ENCODE assay signal across 41 cellular contexts in the genomic region with DNA sequence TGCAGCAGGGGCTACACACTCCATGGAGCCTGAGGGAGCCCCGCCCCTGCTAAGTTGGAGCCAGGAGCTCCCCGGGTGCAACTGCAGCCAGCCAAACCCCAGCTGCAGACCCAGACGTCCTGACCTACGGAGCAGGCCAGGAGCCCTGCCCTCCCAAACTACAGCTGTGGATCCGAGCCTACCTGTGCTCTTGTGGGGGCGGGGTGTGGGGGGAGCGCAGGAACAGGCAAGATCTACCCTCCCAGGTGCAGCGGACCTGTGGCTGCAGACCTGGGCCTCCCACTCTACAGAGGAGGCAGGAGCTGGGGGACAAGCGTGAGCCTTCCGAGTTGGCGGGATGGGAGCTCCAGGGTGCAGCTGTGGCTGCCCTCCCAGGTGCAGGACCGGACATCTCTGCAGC. TPM values are rescaled to one million over a fixed set of nuclear protein-coding genes. Genes with fewer than 3 reads are reported as not detected.
"Had no signal": no experiment of that assay in that cellular context is flagged by ENCODE, and none has a peak within 500 bp of the region (broad histone marks: within the 10 kb centered on the region; RNA-seq: fewer than 3 reads in every experiment).

No MANE protein-coding gene starts in this region.

- H3K9me3 Mint-ChIP-seq: activated CD4-positive, alpha-beta memory T cell treated with anti-CD3 and anti-CD28 coated beads for 36 hours; activated naive CD4-positive, alpha-beta T cell treated with anti-CD3 and anti-CD28 coated beads for 36 hours; activated naive CD4-positive, alpha-beta T cell treated with anti-CD3 and anti-CD28 coated beads, Interleukin-2, amount 50 U/mL, for 24 hours; activated naive CD8-positive, alpha-beta T cell treated with anti-CD3 and anti-CD28 coated beads for 36 hours; activated naive CD8-positive, alpha-beta T cell treated with anti-CD3 and anti-CD28 coated beads, Interleukin-2, amount 50 U/mL, for 24 hours; activated T-helper 1 cell treated with anti-CD3 and anti-CD28 coated beads, Interleukin-12 subunit alpha, Interleukin-12 subunit beta, Interleukin-2, Interleukin-4 antibody, amounts not matched to agents 30 ng/mL and 10 ng/mL and 1 ng/mL, durations not matched to agents 14 hours and 24 hours and 36 hours; activated T-helper 2 cell treated with anti-CD3 and anti-CD28 coated beads, Interferon-gamma antibody, Interleukin-2, Interleukin-4, amounts not matched to agents 10 μg/mL and 5 μg/mL and 100 μg/mL, durations not matched to agents 14 hours and 24 hours and 36 hours; dendritic cell treated with granulocyte-macrophage colony-stimulating factor and Interleukin-4, amounts not matched to agents 40 ng/mL and 50 ng/mL, for 4 days; endodermal cell had no signal

- H3K27ac ChIP-seq: adrenal gland, ascending aorta, breast epithelium, cardiac muscle cell, coronary artery, dorsolateral prefrontal cortex, esophagus muscularis mucosa, foreskin keratinocyte, gastrocnemius medialis, heart left ventricle, WERI-Rb-1 had no signal

- H3K4me3 ChIP-seq: adrenal gland, ascending aorta, breast epithelium, cardiac muscle cell, coronary artery, dorsolateral prefrontal cortex, esophagus muscularis mucosa, gastrocnemius medialis, heart left ventricle had no signal

- H3K27me3 Mint-ChIP-seq: activated CD4-positive, alpha-beta memory T cell treated with anti-CD3 and anti-CD28 coated beads for 36 hours; activated CD4-positive, alpha-beta T cell treated with anti-CD3 and anti-CD28 coated beads, Interleukin-2, amount 10 ng/mL, durations not matched to agents 24 days and 14 days; activated naive CD4-positive, alpha-beta T cell treated with anti-CD3 and anti-CD28 coated beads, Interleukin-2, amount 50 U/mL, for 24 hours; activated naive CD8-positive, alpha-beta T cell treated with anti-CD3 and anti-CD28 coated beads for 36 hours; activated naive CD8-positive, alpha-beta T cell treated with anti-CD3 and anti-CD28 coated beads, Interleukin-2, amount 50 U/mL, for 24 hours; dendritic cell treated with granulocyte-macrophage colony-stimulating factor and Interleukin-4, amounts not matched to agents 40 ng/mL and 50 ng/mL, for 4 days had no signal

- H3K4me1 ChIP-seq: adrenal gland, ascending aorta, breast epithelium, esophagus muscularis mucosa, foreskin keratinocyte had no signal

- H3K36me3 Mint-ChIP-seq: activated CD4-positive, alpha-beta memory T cell treated with anti-CD3 and anti-CD28 coated beads for 36 hours; activated CD8-positive, alpha-beta memory T cell treated with anti-CD3 and anti-CD28 coated beads, Interleukin-2, amount 10 ng/mL, durations not matched to agents 7 days and 5 days; activated naive CD4-positive, alpha-beta T cell treated with anti-CD3 and anti-CD28 coated beads, Interleukin-2, amount 50 U/mL, for 24 hours; activated naive CD8-positive, alpha-beta T cell treated with anti-CD3 and anti-CD28 coated beads for 36 hours; brain had no signal

- H3K4me1 Mint-ChIP-seq: activated CD4-positive, alpha-beta T cell treated with anti-CD3 and anti-CD28 coated beads for 36 hours; activated CD4-positive, alpha-beta T cell treated with anti-CD3 and anti-CD28 coated beads, Interleukin-2, amount 10 ng/mL, durations not matched to agents 24 days and 14 days; activated CD8-positive, alpha-beta memory T cell treated with anti-CD3 and anti-CD28 coated beads, Interleukin-2, amount 10 ng/mL, durations not matched to agents 7 days and 5 days; activated naive CD4-positive, alpha-beta T cell treated with anti-CD3 and anti-CD28 coated beads, Interleukin-2, amount 50 U/mL, for 24 hours; activated naive CD8-positive, alpha-beta T cell treated with anti-CD3 and anti-CD28 coated beads for 36 hours; activated naive CD8-positive, alpha-beta T cell treated with anti-CD3 and anti-CD28 coated beads, Interleukin-2, amount 50 U/mL, for 24 hours; brain; endodermal cell; T-helper 17 cell had no signal

- ATAC-seq: activated CD4-positive, alpha-beta T cell treated with anti-CD3 and anti-CD28 coated beads for 36 hours; activated CD8-positive, alpha-beta memory T cell treated with anti-CD3 and anti-CD28 coated beads, Interleukin-2, amount 10 ng/mL, durations not matched to agents 7 days and 5 days; activated CD8-positive, alpha-beta T cell treated with anti-CD3 and anti-CD28 coated beads, Interleukin-2, amount 10 ng/mL, durations not matched to agents 7 days and 5 days; activated naive CD8-positive, alpha-beta T cell treated with anti-CD3 and anti-CD28 coated beads, Interleukin-2, amount 50 U/mL, for 24 hours; foreskin keratinocyte; gastrocnemius medialis; T-helper 17 cell had no signal

- H3K36me3 ChIP-seq: adrenal gland, ascending aorta, breast epithelium, cardiac muscle cell, esophagus muscularis mucosa, gastrocnemius medialis, heart left ventricle, WERI-Rb-1 had no signal

- H3K27me3 ChIP-seq: adrenal gland, ascending aorta, breast epithelium, cardiac muscle cell, dorsolateral prefrontal cortex, esophagus muscularis mucosa, foreskin keratinocyte, gastrocnemius medialis, heart left ventricle had no signal

- DNase-seq: activated CD4-positive, alpha-beta memory T cell treated with anti-CD3 and anti-CD28 coated beads for 36 hours; activated CD4-positive, alpha-beta T cell treated with anti-CD3 and anti-CD28 coated beads for 36 hours; activated CD4-positive, alpha-beta T cell treated with anti-CD3 and anti-CD28 coated beads, Interleukin-2, amount 10 ng/mL, durations not matched to agents 24 days and 14 days; activated CD4-positive, CD25-positive, alpha-beta regulatory T cell; activated CD4-positive, CD25-positive, alpha-beta regulatory T cell treated with anti-CD3 and anti-CD28 coated beads, Interleukin-2, amount 50 U/mL, for 72 hours; activated CD8-positive, alpha-beta memory T cell treated with anti-CD3 and anti-CD28 coated beads, Interleukin-2, amount 10 ng/mL, durations not matched to agents 7 days and 5 days; activated CD8-positive, alpha-beta memory T cell treated with anti-CD3 and anti-CD28 coated beads, Interleukin-2, amount 50 U/mL, for 4 hours; activated CD8-positive, alpha-beta T cell treated with anti-CD3 and anti-CD28 coated beads, Interleukin-2, amount 10 ng/mL, durations not matched to agents 7 days and 5 days; activated effector memory CD4-positive, alpha-beta T cell treated with anti-CD3 and anti-CD28 coated beads, Interleukin-2, amount 50 U/mL, for 16 hours; activated naive CD4-positive, alpha-beta T cell treated with anti-CD3 and anti-CD28 coated beads for 36 hours; activated naive CD8-positive, alpha-beta T cell treated with anti-CD3 and anti-CD28 coated beads for 36 hours; activated naive CD8-positive, alpha-beta T cell treated with anti-CD3 and anti-CD28 coated beads, Interleukin-2, amount 50 U/mL, for 24 hours; activated T-cell treated with anti-CD3 and anti-CD28 coated beads, Interleukin-2, amount 50 U/mL, for 1 hour; activated T-cell treated with anti-CD3 and anti-CD28 coated beads, Interleukin-2, amount 50 U/mL, for 48 hours; adrenal gland; amygdala; central memory CD4-positive, alpha-beta T cell; cerebellar nuclear complex; dorsolateral prefrontal cortex; effector memory CD4-positive, alpha-beta T cell; endodermal cell; erythroblast; foreskin keratinocyte; gastrocnemius medialis; glutamatergic neuron; heart left ventricle; T-helper 1 cell; T-helper 17 cell; T1000; WERI-Rb-1 had no signal

- H3K4me3 Mint-ChIP-seq: activated CD4-positive, alpha-beta memory T cell treated with anti-CD3 and anti-CD28 coated beads for 36 hours; activated CD4-positive, alpha-beta T cell treated with anti-CD3 and anti-CD28 coated beads for 36 hours; activated CD4-positive, alpha-beta T cell treated with anti-CD3 and anti-CD28 coated beads, Interleukin-2, amount 10 ng/mL, durations not matched to agents 24 days and 14 days; activated CD8-positive, alpha-beta memory T cell treated with anti-CD3 and anti-CD28 coated beads, Interleukin-2, amount 10 ng/mL, durations not matched to agents 7 days and 5 days; activated CD8-positive, alpha-beta T cell treated with anti-CD3 and anti-CD28 coated beads, Interleukin-2, amount 10 ng/mL, durations not matched to agents 7 days and 5 days; activated naive CD4-positive, alpha-beta T cell treated with anti-CD3 and anti-CD28 coated beads for 36 hours; activated naive CD4-positive, alpha-beta T cell treated with anti-CD3 and anti-CD28 coated beads, Interleukin-2, amount 50 U/mL, for 24 hours; activated naive CD8-positive, alpha-beta T cell treated with anti-CD3 and anti-CD28 coated beads for 36 hours; activated naive CD8-positive, alpha-beta T cell treated with anti-CD3 and anti-CD28 coated beads, Interleukin-2, amount 50 U/mL, for 24 hours; activated T-helper 1 cell treated with anti-CD3 and anti-CD28 coated beads, Interleukin-12 subunit alpha, Interleukin-12 subunit beta, Interleukin-2, Interleukin-4 antibody, amounts not matched to agents 30 ng/mL and 10 ng/mL and 1 ng/mL, durations not matched to agents 14 hours and 24 hours and 36 hours; brain; dendritic cell treated with granulocyte-macrophage colony-stimulating factor and Interleukin-4, amounts not matched to agents 40 ng/mL and 50 ng/mL, for 4 days; endodermal cell; T-helper 17 cell; T-helper 2 cell treated with Interferon-gamma antibody and Interleukin-4, amounts not matched to agents 5 μg/mL and 100 μg/mL, for 36 hours had no signal

- H3K27ac Mint-ChIP-seq: activated CD4-positive, alpha-beta memory T cell treated with anti-CD3 and anti-CD28 coated beads for 36 hours; activated CD4-positive, alpha-beta T cell treated with anti-CD3 and anti-CD28 coated beads for 36 hours; activated CD4-positive, alpha-beta T cell treated with anti-CD3 and anti-CD28 coated beads, Interleukin-2, amount 10 ng/mL, durations not matched to agents 24 days and 14 days; activated CD8-positive, alpha-beta memory T cell treated with anti-CD3 and anti-CD28 coated beads, Interleukin-2, amount 10 ng/mL, durations not matched to agents 7 days and 5 days; activated CD8-positive, alpha-beta T cell treated with anti-CD3 and anti-CD28 coated beads, Interleukin-2, amount 10 ng/mL, durations not matched to agents 7 days and 5 days; activated naive CD4-positive, alpha-beta T cell treated with anti-CD3 and anti-CD28 coated beads for 36 hours; activated naive CD4-positive, alpha-beta T cell treated with anti-CD3 and anti-CD28 coated beads, Interleukin-2, amount 50 U/mL, for 24 hours; activated naive CD8-positive, alpha-beta T cell treated with anti-CD3 and anti-CD28 coated beads for 36 hours; activated naive CD8-positive, alpha-beta T cell treated with anti-CD3 and anti-CD28 coated beads, Interleukin-2, amount 50 U/mL, for 24 hours; activated T-helper 1 cell treated with anti-CD3 and anti-CD28 coated beads, Interleukin-12 subunit alpha, Interleukin-12 subunit beta, Interleukin-2, Interleukin-4 antibody, amounts not matched to agents 30 ng/mL and 10 ng/mL and 1 ng/mL, durations not matched to agents 14 hours and 24 hours and 36 hours; activated T-helper 2 cell treated with anti-CD3 and anti-CD28 coated beads, Interferon-gamma antibody, Interleukin-2, Interleukin-4, amounts not matched to agents 10 μg/mL and 5 μg/mL and 100 μg/mL, durations not matched to agents 14 hours and 24 hours and 36 hours; brain; dendritic cell treated with granulocyte-macrophage colony-stimulating factor and Interleukin-4, amounts not matched to agents 40 ng/mL and 50 ng/mL, for 4 days; endodermal cell; T-helper 17 cell; T-helper 2 cell treated with Interferon-gamma antibody and Interleukin-4, amounts not matched to agents 5 μg/mL and 100 μg/mL, for 36 hours had no signal

- H3K9me3 ChIP-seq: adrenal gland, ascending aorta, breast epithelium, esophagus muscularis mucosa, gastrocnemius medialis, heart left ventricle had no signal

RNA-seq across cellular contexts. Expression of a gene that starts 29.7 kb away (rescaled TPM):
- total RNA-seq: activated CD8-positive, alpha-beta memory T cell treated with anti-CD3 and anti-CD28 coated beads, Interleukin-2, amount 10 ng/mL, durations not matched to agents 7 days and 5 days; ascending aorta; T-helper 17 cell had no signal
- polyA plus RNA-seq: foreskin keratinocyte had no signal
